ENCODE assay signal across 18 cellular contexts in the genomic region with DNA sequence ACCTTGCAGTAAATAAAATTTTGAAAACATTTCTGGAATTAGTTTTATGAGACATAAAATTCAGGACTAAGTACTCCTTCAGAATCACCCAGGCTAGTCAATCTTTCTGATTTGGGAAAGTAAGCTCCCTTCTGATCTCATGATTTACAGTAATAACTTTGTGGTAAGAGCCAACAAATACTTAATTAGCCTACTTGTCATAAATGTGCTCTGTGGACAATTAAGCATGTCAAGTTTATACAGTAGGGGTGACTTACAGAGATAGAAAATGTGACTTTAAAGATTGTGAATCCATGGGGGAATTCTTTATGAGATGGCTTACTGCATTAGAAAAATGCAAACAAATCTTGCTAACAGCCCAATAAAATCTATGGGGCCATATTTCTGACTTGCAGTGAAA.
"Had no signal": no experiment of that assay in that cellular context is flagged by ENCODE, and none has a peak within 500 bp of the region (broad histone marks: within the 10 kb centered on the region; RNA-seq: fewer than 3 reads in every experiment).

No MANE protein-coding gene starts in this region.

- H3K4me1 ChIP-seq: foreskin keratinocyte, testis had no signal

- H3K27ac Mint-ChIP-seq: activated naive CD8-positive, alpha-beta T cell treated with anti-CD3 and anti-CD28 coated beads, Interleukin-2, amount 50 U/mL, for 24 hours; activated T-helper 17 cell treated with anti-CD3 and anti-CD28 coated beads, Interleukin-2, amount 50 U/mL, for 72 hours; immature natural killer cell; naive thymus-derived CD8-positive, alpha-beta T cell; stimulated activated naive CD8-positive, alpha-beta T cell treated with anti-CD3 and anti-CD28 coated beads, Interleukin-15, Interleukin-2, amounts not matched to agents 100 ng/mL and 50 ng/mL, for 24 hours had no signal

- H3K4me1 Mint-ChIP-seq: activated naive CD8-positive, alpha-beta T cell treated with anti-CD3 and anti-CD28 coated beads, Interleukin-2, amount 50 U/mL, for 24 hours; activated T-helper 17 cell treated with anti-CD3 and anti-CD28 coated beads, Interleukin-2, amount 50 U/mL, for 72 hours; immature natural killer cell; naive thymus-derived CD8-positive, alpha-beta T cell had no signal

- ATAC-seq: activated naive CD8-positive, alpha-beta T cell treated with anti-CD3 and anti-CD28 coated beads, Interleukin-2, amount 50 U/mL, for 24 hours; activated T-helper 17 cell treated with anti-CD3 and anti-CD28 coated beads, Interleukin-2, amount 50 U/mL, for 72 hours; foreskin keratinocyte; left colon; mucosa of descending colon; naive thymus-derived CD8-positive, alpha-beta T cell had no signal

- H3K9me3 ChIP-seq: testis had no signal

- H3K27me3 ChIP-seq: foreskin keratinocyte, testis had no signal

- DNase-seq: activated CD4-positive, alpha-beta T cell treated with anti-CD3 and anti-CD28 coated beads for 1 hour; activated CD4-positive, alpha-beta T cell treated with anti-CD3 and anti-CD28 coated beads, Interleukin-2, amount 50 U/mL, for 4 hours; activated naive CD4-positive, alpha-beta T cell treated with Interleukin-2 at 50 U/mL for 16 hours; activated naive CD8-positive, alpha-beta T cell treated with anti-CD3 and anti-CD28 coated beads, Interleukin-2, amount 50 U/mL, for 24 hours; caudate nucleus; cortex of kidney; effector CD8-positive, alpha-beta T cell; glutamatergic neuron; immature natural killer cell; left colon; mucosa of descending colon; naive thymus-derived CD8-positive, alpha-beta T cell; testis had no signal

- H3K27me3 Mint-ChIP-seq: activated naive CD8-positive, alpha-beta T cell treated with anti-CD3 and anti-CD28 coated beads, Interleukin-2, amount 50 U/mL, for 24 hours; activated T-helper 17 cell treated with anti-CD3 and anti-CD28 coated beads, Interleukin-2, amount 50 U/mL, for 72 hours; naive thymus-derived CD8-positive, alpha-beta T cell; stimulated activated naive CD8-positive, alpha-beta T cell treated with anti-CD3 and anti-CD28 coated beads, Interleukin-15, Interleukin-2, amounts not matched to agents 100 ng/mL and 50 ng/mL, for 24 hours had no signal

- H3K4me3 ChIP-seq: mucosa of descending colon, SK-N-MC, testis had no signal

- H3K4me3 Mint-ChIP-seq: activated naive CD8-positive, alpha-beta T cell treated with anti-CD3 and anti-CD28 coated beads, Interleukin-2, amount 50 U/mL, for 24 hours; activated T-helper 17 cell treated with anti-CD3 and anti-CD28 coated beads, Interleukin-2, amount 50 U/mL, for 72 hours; immature natural killer cell; naive thymus-derived CD8-positive, alpha-beta T cell; stimulated activated naive CD8-positive, alpha-beta T cell treated with anti-CD3 and anti-CD28 coated beads, Interleukin-15, Interleukin-2, amounts not matched to agents 100 ng/mL and 50 ng/mL, for 24 hours had no signal

- H3K36me3 Mint-ChIP-seq: immature natural killer cell; naive thymus-derived CD8-positive, alpha-beta T cell had no signal

- H3K27ac ChIP-seq: foreskin keratinocyte, SK-N-MC, testis, VCaP had no signal
